Comparison of ENCODE assay signal across 1 cellular context in genomic region chr10:29725133-29725720, GRCh38.
TF ChIP-seq lines count a peak whose summit lies in the region.

No MANE protein-coding gene starts in this region.

TF ChIP-seq in GM23338, 12 proteins besides CTCF, POLR2A, EP300 and RAD21 (continued from another document):
- no peak for TF ChIP-seq ETS1 (IDR thresholded peaks at IDR 0.05)
- no peak for TF ChIP-seq CREB1 (CRISPR knock-in tag; IDR thresholded peaks at IDR 0.05; ENCODE audit: low read depth)
- no peak for TF ChIP-seq JUNB (IDR thresholded peaks at IDR 0.05; ENCODE audit: unreplicated experiment)
- no peak for TF ChIP-seq EZH2 (IDR thresholded peaks at IDR 0.05; ENCODE audit: low read depth, unreplicated experiment)
TF ChIP-seq in GM23338: peak in this region for 0.
